ENCODE assay signal across 9 cellular contexts in the genomic region with DNA sequence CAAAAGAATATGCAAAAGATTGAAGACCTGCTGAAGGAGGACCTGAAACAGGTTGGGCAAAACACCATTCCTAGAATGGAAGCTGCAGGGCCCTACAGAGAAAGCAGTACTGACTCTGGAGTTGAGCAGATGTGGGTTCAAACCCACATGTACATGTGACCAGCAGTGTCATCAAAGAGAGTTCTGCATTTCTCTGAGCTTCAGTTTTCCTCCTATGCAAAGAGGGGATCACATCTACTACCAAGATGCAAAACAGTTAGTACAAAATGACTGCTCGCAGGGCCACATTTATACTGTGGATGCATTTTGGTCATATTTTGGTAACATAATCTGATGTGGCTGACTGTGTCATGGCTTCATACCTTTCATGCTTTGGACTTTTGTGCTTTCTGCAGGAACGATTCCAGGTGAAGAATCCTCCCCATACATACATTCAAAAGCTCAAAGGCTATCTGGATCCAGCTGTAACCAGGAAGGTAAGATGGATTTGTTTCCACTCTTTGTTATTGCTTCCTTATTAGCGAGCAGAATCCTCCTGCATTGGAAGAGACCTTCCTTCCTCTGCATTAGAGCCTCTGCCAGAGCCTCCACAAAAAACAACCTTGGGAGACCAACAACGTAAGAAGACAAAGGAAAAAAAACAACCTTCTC.
DNase-seq lines count a peak whose midpoint lies in the region; ATAC-seq and TF ChIP-seq lines count a peak whose summit lies in the region.
"Had no signal": no experiment of that assay in that cellular context is flagged by ENCODE, and none has a peak within 500 bp of the region (broad histone marks: within the 10 kb centered on the region; RNA-seq: fewer than 3 reads in every experiment).

No MANE protein-coding gene starts in this region.

- dilution Hi-C loops in mammary epithelial cell (cut with HindIII; ENCODE audit: low sequenced_read_pairs): no loop called here

- H3K79me2 ChIP-seq in mammary epithelial cell (ENCODE audit: insufficient read depth, low read length): peaks cover 44% of the 10 kb centered on the region

- TF ChIP-seq POLR2A in breast epithelium (IDR thresholded peaks at IDR 0.05): no peak

- H3K36me3 ChIP-seq in mammary epithelial cell (ENCODE audit: insufficient read depth, low read length): peaks cover 5% of the 10 kb centered on the region
- no peaks in the 10 kb centered on the region for H3K36me3 ChIP-seq in breast epithelium
- H3K36me3 ChIP-seq in brain microvascular endothelial cell (replicated peaks): no peaks in the 10 kb centered on the region
- H3K36me3 ChIP-seq in muscle layer of duodenum (ENCODE audit: control insufficient read depth in 1 of 2, insufficient read depth in 2 of 2, low read length in 2 of 2): no peaks in the 10 kb centered on the region
- H3K36me3 ChIP-seq in upper lobe of right lung: no peaks in the 10 kb centered on the region

- H3K4me1 ChIP-seq in mammary epithelial cell (ENCODE audit: insufficient read depth, low read length) (peaks cover 27% of the 10 kb centered on the region), breast epithelium (no peaks in the 10 kb centered on the region), muscle layer of duodenum (ENCODE audit: control insufficient read depth in 1 of 2, insufficient read depth in 2 of 2, low read length in 2 of 2) (peaks cover 0 to 26% of the 10 kb centered on the region in 2 donors), upper lobe of right lung (peaks cover 10% of the 10 kb centered on the region)

- no peaks in the 10 kb centered on the region for H4K20me1 ChIP-seq in mammary epithelial cell (ENCODE audit: insufficient read depth, low read length)

- DNase-seq in mammary epithelial cell: no peak
- DNase-seq in breast epithelium (ENCODE audit: low spot score in 2 of 2): no peak
- no peak for DNase-seq in brain microvascular endothelial cell
- DNase-seq in upper lobe of right lung: no peak
- no peak for DNase-seq in occipital lobe (lab: John Stamatoyannopoulos, UW)
- no peak for DNase-seq in NCI-H748 treated with DMSO at 0.1 percent for 48 hours (lab: John Stamatoyannopoulos, UW)
- DNase-seq in NCI-H1092 treated with DMSO at 0.1 percent for 48 hours (lab: John Stamatoyannopoulos, UW): no peak
- DNase-seq: OCI-M1 had no signal

- peak overlapping the region; percentile 55 for H3K9ac ChIP-seq in mammary epithelial cell (ENCODE audit: insufficient read depth, low read length)

- CTCF ChIA-PET in mammary epithelial cell (lab: Charles Lee; ENCODE audit: low non-redundant PET): no interaction called here

- WGBS in mammary epithelial cell (ENCODE audit: low coverage, missing lambda C conversion rate): 22% methylated on average over 4 of the region's 4 CpGs

- H3K9me3 ChIP-seq in mammary epithelial cell (replicated peaks; ENCODE audit: insufficient read depth, low read length) (no peaks in the 10 kb centered on the region), breast epithelium (no peaks in the 10 kb centered on the region), muscle layer of duodenum (ENCODE audit: control insufficient read depth in 1 of 2, low read length in 2 of 2) (no peaks in the 10 kb centered on the region), upper lobe of right lung (no peaks in the 10 kb centered on the region)

- H2AFZ ChIP-seq in mammary epithelial cell (ENCODE audit: low read depth, low read length): peak overlapping the region; percentile 62

- no TSS peak for BruUV-seq in mammary epithelial cell (replicated peaks; lab: Mats Ljungman, UMichigan)

- H3K27ac ChIP-seq in mammary epithelial cell (ENCODE audit: insufficient read depth, low read depth, low read length) (peak overlapping the region; percentile 84), breast epithelium (no peak overlapping the region), brain microvascular endothelial cell (peak overlapping the region; percentile 79), muscle layer of duodenum (ENCODE audit: low read length) (peak overlapping the region; percentile 32), upper lobe of right lung (no peak overlapping the region)

- peak overlapping the region; percentile 62 for H3K4me2 ChIP-seq in mammary epithelial cell (ENCODE audit: insufficient read depth, low read depth, low read length)

- TF ChIP-seq CTCF in mammary epithelial cell (conservative IDR thresholded peaks at IDR 0.05 in 1 of 2, IDR thresholded peaks at IDR 0.05 in 1 of 2; ENCODE audit: extremely low read depth in 1 of 2, insufficient read depth in 1 of 2, low read depth in 1 of 2, low read length in 2 of 2) (no peak), breast epithelium (IDR thresholded peaks at IDR 0.05) (no peak), brain microvascular endothelial cell (IDR thresholded peaks at IDR 0.05; ENCODE audit: low read depth, low read length, missing control alignments) (no peak), upper lobe of right lung (IDR thresholded peaks at IDR 0.05) (no peak)

- H3K27me3 ChIP-seq in mammary epithelial cell (ENCODE audit: insufficient read depth, low read length) (no peaks in the 10 kb centered on the region), breast epithelium (no peaks in the 10 kb centered on the region), brain microvascular endothelial cell (replicated peaks) (no peaks in the 10 kb centered on the region), muscle layer of duodenum (ENCODE audit: low read depth, low read length) (no peaks in the 10 kb centered on the region), upper lobe of right lung (no peaks in the 10 kb centered on the region)

- peak; percentile 9 for ATAC-seq in upper lobe of right lung

- in situ Hi-C loops in mammary epithelial cell (cut with MboI; ENCODE audit: low sequenced_read_pairs in 2 of 2): no loop called here
- in situ Hi-C loops in brain microvascular endothelial cell (cut with HindIII; ENCODE audit: low pct_ligation_motif_present, low sequenced_read_pairs): no loop called here

- intact Hi-C loops in mammary epithelial cell (cut with micrococcal nuclease) (no loop called here), breast epithelium (cut with DNase I; ENCODE audit: low total_unique reads) (no loop called here), upper lobe of right lung (cut with DNase I) (no loop called here)

- H3K4me3 ChIP-seq in mammary epithelial cell (replicated peaks in 1 of 3; ENCODE audit: insufficient read depth in 1 of 3, low read depth in 2 of 3, low read length in 3 of 3): no peak overlapping the region
- no peak overlapping the region for H3K4me3 ChIP-seq in breast epithelium
- no peak overlapping the region for H3K4me3 ChIP-seq in brain microvascular endothelial cell (ENCODE audit: low read depth, low read length)
- no peak overlapping the region for H3K4me3 ChIP-seq in muscle layer of duodenum (ENCODE audit: low read depth in 1 of 2, low read length in 2 of 2)
- H3K4me3 ChIP-seq in upper lobe of right lung: no peak overlapping the region

Comparison
In these comparisons a context has a peak if more than half of its experiments do, and no peak if none do; other contexts are left out.
1. H3K27ac ChIP-seq: peak in mammary epithelial cell (single experiment), brain microvascular endothelial cell (single experiment) and muscle layer of duodenum (single experiment); none in breast epithelium (0 of 2) and upper lobe of right lung (single experiment).